In the genomic region with DNA sequence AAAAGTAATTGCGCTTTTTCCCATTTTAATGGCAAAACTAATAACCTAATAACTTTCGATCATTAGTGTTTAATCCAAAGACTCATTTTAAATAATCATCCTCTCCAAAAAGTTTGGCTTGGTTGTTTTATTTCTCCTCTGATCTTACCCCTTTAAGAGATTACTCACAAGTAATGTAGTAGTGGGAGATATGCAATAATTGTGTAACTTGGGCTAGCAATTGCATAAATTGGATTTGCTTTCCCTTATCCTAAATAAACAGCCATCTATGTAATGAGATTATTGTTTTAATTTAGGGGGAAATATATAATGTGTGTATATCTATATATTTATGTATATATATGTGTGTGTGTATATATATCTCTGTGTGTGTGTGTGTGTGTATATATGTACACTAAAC, we compare ENCODE assay signal across 13 cellular contexts.
DNase-seq lines count a peak whose midpoint lies in the region; ATAC-seq and TF ChIP-seq lines count a peak whose summit lies in the region.
"Had no signal": no experiment of that assay in that cellular context is flagged by ENCODE, and none has a peak within 500 bp of the region (broad histone marks: within the 10 kb centered on the region; RNA-seq: fewer than 3 reads in every experiment).

No MANE protein-coding gene starts in this region.

- no peak overlapping the region for H3K27ac Mint-ChIP-seq in stimulated activated naive CD8-positive, alpha-beta T cell treated with anti-CD3 and anti-CD28 coated beads, Interleukin-15, amount 100 ng/mL, for 72 hours
- H3K27ac Mint-ChIP-seq: CD8-positive, alpha-beta T cell had no signal

- no peak overlapping the region for H3K4me3 Mint-ChIP-seq in stimulated activated naive CD8-positive, alpha-beta T cell treated with anti-CD3 and anti-CD28 coated beads, Interleukin-15, amount 100 ng/mL, for 72 hours
- H3K4me3 Mint-ChIP-seq: CD8-positive, alpha-beta T cell had no signal

- H3K4me1 Mint-ChIP-seq in stimulated activated naive CD8-positive, alpha-beta T cell treated with anti-CD3 and anti-CD28 coated beads, Interleukin-15, amount 100 ng/mL, for 72 hours, result peaks cover 6% of the 10 kb centered on the region

- H3K9me3 Mint-ChIP-seq in stimulated activated naive CD8-positive, alpha-beta T cell treated with anti-CD3 and anti-CD28 coated beads, Interleukin-15, amount 100 ng/mL, for 72 hours, result no peaks in the 10 kb centered on the region
- H3K9me3 Mint-ChIP-seq: CD8-positive, alpha-beta T cell had no signal

- H3K27me3 Mint-ChIP-seq in stimulated activated naive CD8-positive, alpha-beta T cell treated with anti-CD3 and anti-CD28 coated beads, Interleukin-15, amount 100 ng/mL, for 72 hours, result peaks cover 3% of the 10 kb centered on the region

- ATAC-seq in GM19452 (IDR thresholded peaks at IDR 0.05; ENCODE audit: unreplicated experiment) (no peak), GM18861 (IDR thresholded peaks at IDR 0.05; ENCODE audit: unreplicated experiment) (no peak)
- ATAC-seq in stimulated activated naive CD8-positive, alpha-beta T cell treated with anti-CD3 and anti-CD28 coated beads, Interleukin-15, amount 100 ng/mL, for 72 hours, result no peak
- ATAC-seq: CD8-positive, alpha-beta T cell had no signal

- H3K4me3 ChIP-seq in skeletal muscle cell (ENCODE audit: low read depth, low read length), result no peak overlapping the region

- peak overlapping the region; percentile 77 for H3K27ac ChIP-seq in VCaP

- DNase-seq in HCEC 1CT, result peak; percentile 39
- DNase-seq in fibroblast of gingiva (ENCODE audit: low read depth), result peak; percentile 48
- DNase-seq in skeletal muscle cell (ENCODE audit: low read depth), result peak; percentile 37
- DNase-seq in stimulated activated naive CD8-positive, alpha-beta T cell treated with anti-CD3 and anti-CD28 coated beads, Interleukin-15, amount 100 ng/mL, for 72 hours, result no peak
- DNase-seq: CD8-positive, alpha-beta T cell; Kasumi-1; NCI-H1436 treated with DMSO at 0.1 percent for 48 hours; NCI-H2081 treated with DMSO at 0.1 percent for 48 hours; NCI-H2227 treated with DMSO at 0.1 percent for 48 hours; NCI-H526 treated with DMSO at 0.1 percent for 48 hours had no signal

- no peak for TF ChIP-seq CTCF in VCaP (conservative IDR thresholded peaks at IDR 0.05)

Comparison
In these comparisons a context has a peak if more than half of its experiments do, and no peak if none do; other contexts are left out.
1. DNase-seq: peak in HCEC 1CT (single experiment), fibroblast of gingiva (single experiment) and skeletal muscle cell (single experiment); none in stimulated activated naive CD8-positive, alpha-beta T cell treated with anti-CD3 and anti-CD28 coated beads, Interleukin-15, amount 100 ng/mL, for 72 hours (0 of 2).